ENCODE assay signal across 30 cellular contexts in the genomic region with DNA sequence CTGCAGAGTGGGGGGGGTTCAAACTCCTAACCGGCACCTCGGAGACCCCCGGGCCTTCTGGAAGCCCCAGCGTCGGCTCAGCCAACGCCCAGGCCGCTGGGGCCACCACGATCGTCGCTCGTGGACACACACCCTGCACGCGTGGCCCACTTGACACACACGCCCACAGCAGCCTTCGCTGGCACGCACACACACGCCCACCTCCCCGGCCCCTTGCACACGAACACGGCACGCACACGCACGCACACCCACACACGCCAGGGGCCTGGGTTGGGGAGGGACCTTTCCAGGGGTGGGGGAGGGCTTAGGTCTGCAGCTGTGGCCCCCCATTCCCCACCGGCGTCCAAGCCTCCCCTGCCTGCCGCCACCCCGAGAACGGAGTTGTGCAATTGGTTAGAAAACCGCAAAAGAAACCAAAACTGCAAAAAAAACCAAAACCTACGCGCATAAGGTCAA. TPM values are rescaled to one million over a fixed set of nuclear protein-coding genes. Genes with fewer than 3 reads are reported as not detected.
DNase-seq lines count a peak whose midpoint lies in the region; ATAC-seq and TF ChIP-seq lines count a peak whose summit lies in the region.
"Had no signal": no experiment of that assay in that cellular context is flagged by ENCODE, and none has a peak within 500 bp of the region (broad histone marks: within the 10 kb centered on the region; RNA-seq: fewer than 3 reads in every experiment).

No MANE protein-coding gene starts in this region.

- WGBS in suprapubic skin = 77% methylated on average over 10 of the region's 32 CpGs

- no peak overlapping the region for H3K4me3 ChIP-seq in HL-60 (replicated peaks; ENCODE audit: insufficient read depth, low read length)
- peak overlapping the region; percentile 24 for H3K4me3 ChIP-seq in suprapubic skin
- H3K4me3 ChIP-seq: adrenal gland, uterus had no signal

- peak overlapping the region; percentile 87 for H3K27ac ChIP-seq in HL-60 (replicated peaks)
- H3K27ac ChIP-seq in suprapubic skin = no peak overlapping the region
- H3K27ac ChIP-seq: adrenal gland, brain microvascular endothelial cell, uterus had no signal

- no peaks in the 10 kb centered on the region for H3K9me3 ChIP-seq in suprapubic skin
- H3K9me3 ChIP-seq: uterus had no signal

- peak overlapping the region; percentile 79 for H3K27ac Mint-ChIP-seq in dendritic cell treated with granulocyte-macrophage colony-stimulating factor and Interleukin-4, amounts not matched to agents 40 ng/mL and 50 ng/mL, for 4 days
- H3K27ac Mint-ChIP-seq in activated CD4-positive, alpha-beta memory T cell treated with anti-CD3 and anti-CD28 coated beads for 36 hours = no peak overlapping the region
- H3K27ac Mint-ChIP-seq: CD4-positive, alpha-beta T cell; mesothelial cell of epicardium; naive thymus-derived CD4-positive, alpha-beta T cell; stimulated activated effector memory CD8-positive, alpha-beta T cell treated with anti-CD3 and anti-CD28 coated beads, Interleukin-12 subunit alpha, Interleukin-12 subunit beta, amount 100 ng/mL, for 72 hours had no signal

- TF ChIP-seq EP300 in suprapubic skin (IDR thresholded peaks at IDR 0.05) = no peak

- TF ChIP-seq CTCF in HL-60 (IDR thresholded peaks at IDR 0.05; ENCODE audit: insufficient read depth, low read length) = no peak
- TF ChIP-seq CTCF in suprapubic skin (IDR thresholded peaks at IDR 0.05) = no peak

- DNase-seq in HL-60 (ENCODE audit: low read depth in 1 of 2, low spot score in 1 of 2) (peak; percentile 79), NOMO-1 (lab: John Stamatoyannopoulos, UW; ENCODE audit: unreplicated experiment in 2 of 2) (peak; percentile 63 to 64), suprapubic skin (ENCODE audit: low spot score in 2 of 2) (no peak)
- no peak for DNase-seq in activated CD4-positive, alpha-beta memory T cell treated with anti-CD3 and anti-CD28 coated beads for 36 hours
- DNase-seq in activated effector memory CD4-positive, alpha-beta T cell treated with anti-CD3 and anti-CD28 coated beads, Interleukin-2, amount 50 U/mL, for 16 hours = no peak
- DNase-seq: activated CD4-positive, CD25-positive, alpha-beta regulatory T cell treated with anti-CD3 and anti-CD28 coated beads, Interleukin-2, amount 50 U/mL, for 72 hours; activated T-cell treated with anti-CD3 and anti-CD28 coated beads, Interleukin-2, amount 50 U/mL, for 1 hour; brain microvascular endothelial cell; CD4-positive, alpha-beta T cell; effector CD4-positive, alpha-beta T cell; EL; foreskin melanocyte; KG1; left colon; naive thymus-derived CD4-positive, alpha-beta T cell; NCI-H1048; NCI-H187; NCI-H2171 treated with DMSO at 0.1 percent for 48 hours; NCI-H524 treated with DMSO at 0.1 percent for 48 hours; Right ventricle myocardium superior; small intestine; stimulated activated CD4-positive, alpha-beta T cell treated with anti-CD3 and anti-CD28 coated beads, Interleukin-2, amount 100 ng/mL, for 48 hours; substantia nigra; uterus had no signal

- peaks cover 5% of the 10 kb centered on the region for H3K4me1 ChIP-seq in suprapubic skin
- H3K4me1 ChIP-seq: uterus had no signal

- H3K36me3 Mint-ChIP-seq in dendritic cell treated with granulocyte-macrophage colony-stimulating factor and Interleukin-4, amounts not matched to agents 40 ng/mL and 50 ng/mL, for 4 days (ENCODE audit: low read depth) = no peaks in the 10 kb centered on the region
- H3K36me3 Mint-ChIP-seq in activated CD4-positive, alpha-beta memory T cell treated with anti-CD3 and anti-CD28 coated beads for 36 hours = peaks cover 2% of the 10 kb centered on the region
- H3K36me3 Mint-ChIP-seq: mesothelial cell of epicardium; stimulated activated effector memory CD8-positive, alpha-beta T cell treated with anti-CD3 and anti-CD28 coated beads, Interleukin-12 subunit alpha, Interleukin-12 subunit beta, amount 100 ng/mL, for 72 hours had no signal

- no peak for ATAC-seq in GM19463 (IDR thresholded peaks at IDR 0.05; ENCODE audit: unreplicated experiment)
- ATAC-seq: left colon; naive thymus-derived CD4-positive, alpha-beta T cell; stimulated activated effector memory CD8-positive, alpha-beta T cell treated with anti-CD3 and anti-CD28 coated beads, Interleukin-12 subunit alpha, Interleukin-12 subunit beta, amount 100 ng/mL, for 72 hours had no signal

- CTCF ChIA-PET in activated CD4-positive, alpha-beta memory T cell treated with anti-CD3 and anti-CD28 coated beads for 36 hours (lab: Charles Lee) = no interaction called here

- no peaks in the 10 kb centered on the region for H3K27me3 ChIP-seq in HL-60 (ENCODE audit: insufficient read depth, poor library complexity, severe bottlenecking)
- peaks cover 13% of the 10 kb centered on the region for H3K27me3 ChIP-seq in suprapubic skin
- H3K27me3 ChIP-seq: adrenal gland, brain microvascular endothelial cell, uterus had no signal

- H3K4me1 Mint-ChIP-seq in dendritic cell treated with granulocyte-macrophage colony-stimulating factor and Interleukin-4, amounts not matched to agents 40 ng/mL and 50 ng/mL, for 4 days (ENCODE audit: low read depth) = peaks cover 64% of the 10 kb centered on the region
- H3K4me1 Mint-ChIP-seq in activated CD4-positive, alpha-beta memory T cell treated with anti-CD3 and anti-CD28 coated beads for 36 hours (ENCODE audit: low read depth) = peaks cover 18% of the 10 kb centered on the region
- H3K4me1 Mint-ChIP-seq: mesothelial cell of epicardium had no signal

- H3K4me3 Mint-ChIP-seq in dendritic cell treated with granulocyte-macrophage colony-stimulating factor and Interleukin-4, amounts not matched to agents 40 ng/mL and 50 ng/mL, for 4 days = peak overlapping the region; percentile 67
- no peak overlapping the region for H3K4me3 Mint-ChIP-seq in activated CD4-positive, alpha-beta memory T cell treated with anti-CD3 and anti-CD28 coated beads for 36 hours
- H3K4me3 Mint-ChIP-seq: CD4-positive, alpha-beta T cell; mesothelial cell of epicardium; naive thymus-derived CD4-positive, alpha-beta T cell; stimulated activated effector memory CD8-positive, alpha-beta T cell treated with anti-CD3 and anti-CD28 coated beads, Interleukin-12 subunit alpha, Interleukin-12 subunit beta, amount 100 ng/mL, for 72 hours had no signal

- no peaks in the 10 kb centered on the region for H3K36me3 ChIP-seq in suprapubic skin
- H3K36me3 ChIP-seq: adrenal gland, brain microvascular endothelial cell, uterus had no signal

- H3K9me3 Mint-ChIP-seq in dendritic cell treated with granulocyte-macrophage colony-stimulating factor and Interleukin-4, amounts not matched to agents 40 ng/mL and 50 ng/mL, for 4 days = no peaks in the 10 kb centered on the region
- H3K9me3 Mint-ChIP-seq in activated CD4-positive, alpha-beta memory T cell treated with anti-CD3 and anti-CD28 coated beads for 36 hours = peaks cover 3% of the 10 kb centered on the region
- H3K9me3 Mint-ChIP-seq: CD4-positive, alpha-beta T cell; mesothelial cell of epicardium; stimulated activated effector memory CD8-positive, alpha-beta T cell treated with anti-CD3 and anti-CD28 coated beads, Interleukin-12 subunit alpha, Interleukin-12 subunit beta, amount 100 ng/mL, for 72 hours had no signal

- peaks cover 1% of the 10 kb centered on the region for H3K27me3 Mint-ChIP-seq in dendritic cell treated with granulocyte-macrophage colony-stimulating factor and Interleukin-4, amounts not matched to agents 40 ng/mL and 50 ng/mL, for 4 days
- peaks cover 4% of the 10 kb centered on the region for H3K27me3 Mint-ChIP-seq in activated CD4-positive, alpha-beta memory T cell treated with anti-CD3 and anti-CD28 coated beads for 36 hours

- intact Hi-C loops in dendritic cell treated with granulocyte-macrophage colony-stimulating factor and Interleukin-4, amounts not matched to agents 40 ng/mL and 50 ng/mL, for 4 days (cut with micrococcal nuclease) = no loop called here
- intact Hi-C loops in activated CD4-positive, alpha-beta memory T cell treated with anti-CD3 and anti-CD28 coated beads for 36 hours (cut with micrococcal nuclease) = no loop called here

- POLR2A ChIA-PET in activated CD4-positive, alpha-beta memory T cell treated with anti-CD3 and anti-CD28 coated beads for 36 hours (lab: Charles Lee) = no interaction called here

- TF ChIP-seq POLR2A in suprapubic skin (IDR thresholded peaks at IDR 0.05) = no peak

RNA-seq across cellular contexts. Expression of a gene that starts 3.1 kb away (rescaled TPM):
- total RNA-seq in suprapubic skin = 1 to 10 TPM; 4.5 to 8.0 (median 6.3) TPM
- total RNA-seq in activated CD4-positive, alpha-beta memory T cell treated with anti-CD3 and anti-CD28 coated beads for 36 hours = under 1 TPM; 0.88 to 0.92 TPM
- total RNA-seq: CD4-positive, alpha-beta T cell had no signal

RNA-seq across cellular contexts. Expression of a gene that starts 7.9 kb away (rescaled TPM):
- total RNA-seq in suprapubic skin = 10 to 100 TPM in 1 of 4 donors, 1 to 10 TPM in 3; 1.8 to 16.4 (median 5.6) TPM
- under 1 TPM; 0.17 to 0.31 TPM for total RNA-seq in activated CD4-positive, alpha-beta memory T cell treated with anti-CD3 and anti-CD28 coated beads for 36 hours

RNA-seq across cellular contexts. Expression of a gene that starts 16.6 kb away (rescaled TPM):
- total RNA-seq in suprapubic skin = 1 to 10 TPM; 1.5 to 5.4 (median 3.3) TPM
- under 1 TPM in 1 of 2 experiments, not detected in 1; 0.19 TPM for total RNA-seq in activated CD4-positive, alpha-beta memory T cell treated with anti-CD3 and anti-CD28 coated beads for 36 hours
- total RNA-seq: epithelial cell of proximal tubule had no signal

RNA-seq across cellular contexts. Expression of a gene that starts 24.6 kb away (rescaled TPM):
- 10 to 100 TPM; 12.4 to 38.3 (median 19.3) TPM for total RNA-seq in suprapubic skin
- total RNA-seq in activated CD4-positive, alpha-beta memory T cell treated with anti-CD3 and anti-CD28 coated beads for 36 hours = under 1 TPM in 1 of 2 experiments, not detected in 1; 0.02 TPM
- total RNA-seq: CD4-positive, alpha-beta T cell; epithelial cell of proximal tubule had no signal

Comparison
In these comparisons a context has a peak if more than half of its experiments do, and no peak if none do; other contexts are left out.
1. DNase-seq: peak in HL-60 (2 of 2) and NOMO-1 (2 of 2); none in suprapubic skin (0 of 2), activated CD4-positive, alpha-beta memory T cell treated with anti-CD3 and anti-CD28 coated beads for 36 hours (single experiment) and activated effector memory CD4-positive, alpha-beta T cell treated with anti-CD3 and anti-CD28 coated beads, Interleukin-2, amount 50 U/mL, for 16 hours (single experiment).